Comparison of ENCODE assay signal across 1 cellular context in genomic region chr7:137439829-137440433, GRCh38.
TF ChIP-seq lines count a peak whose summit lies in the region.

No MANE protein-coding gene starts in this region.

TF ChIP-seq in IMR-90, 13 proteins besides CTCF, POLR2A, EP300 and RAD21:
- TF ChIP-seq SMC3 (IDR thresholded peaks at IDR 0.05; ENCODE audit: low read depth, low read length) (no peak), NFE2L2 (IDR thresholded peaks at IDR 0.05; ENCODE audit: low read depth, low read length) (no peak), MAFK (IDR thresholded peaks at IDR 0.05; ENCODE audit: low read depth, low read length) (no peak), BHLHE40 (IDR thresholded peaks at IDR 0.05; ENCODE audit: low read depth, low read length) (no peak), ELK1 (IDR thresholded peaks at IDR 0.05; ENCODE audit: borderline replicate concordance, low read depth, low read length) (no peak), MAZ (IDR thresholded peaks at IDR 0.05; ENCODE audit: borderline replicate concordance, low read depth, low read length) (no peak), FOS (IDR thresholded peaks at IDR 0.05; ENCODE audit: low read depth, low read length) (no peak), CHD1 (IDR thresholded peaks at IDR 0.05; ENCODE audit: low read depth, low read length) (no peak), RFX5 (IDR thresholded peaks at IDR 0.05; ENCODE audit: low read depth, low read length) (no peak), CEBPB (IDR thresholded peaks at IDR 0.05; ENCODE audit: low read depth, low read length) (no peak), RCOR1 (IDR thresholded peaks at IDR 0.05; ENCODE audit: insufficient replicate concordance, low read length) (no peak)
- TF ChIP-seq, protein P1, sequence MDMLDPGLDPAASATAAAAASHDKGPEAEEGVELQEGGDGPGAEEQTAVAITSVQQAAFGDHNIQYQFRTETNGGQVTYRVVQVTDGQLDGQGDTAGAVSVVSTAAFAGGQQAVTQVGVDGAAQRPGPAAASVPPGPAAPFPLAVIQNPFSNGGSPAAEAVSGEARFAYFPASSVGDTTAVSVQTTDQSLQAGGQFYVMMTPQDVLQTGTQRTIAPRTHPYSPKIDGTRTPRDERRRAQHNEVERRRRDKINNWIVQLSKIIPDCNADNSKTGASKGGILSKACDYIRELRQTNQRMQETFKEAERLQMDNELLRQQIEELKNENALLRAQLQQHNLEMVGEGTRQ (IDR thresholded peaks at IDR 0.05; ENCODE audit: low read depth, low read length): no peak
